In the genomic region with DNA sequence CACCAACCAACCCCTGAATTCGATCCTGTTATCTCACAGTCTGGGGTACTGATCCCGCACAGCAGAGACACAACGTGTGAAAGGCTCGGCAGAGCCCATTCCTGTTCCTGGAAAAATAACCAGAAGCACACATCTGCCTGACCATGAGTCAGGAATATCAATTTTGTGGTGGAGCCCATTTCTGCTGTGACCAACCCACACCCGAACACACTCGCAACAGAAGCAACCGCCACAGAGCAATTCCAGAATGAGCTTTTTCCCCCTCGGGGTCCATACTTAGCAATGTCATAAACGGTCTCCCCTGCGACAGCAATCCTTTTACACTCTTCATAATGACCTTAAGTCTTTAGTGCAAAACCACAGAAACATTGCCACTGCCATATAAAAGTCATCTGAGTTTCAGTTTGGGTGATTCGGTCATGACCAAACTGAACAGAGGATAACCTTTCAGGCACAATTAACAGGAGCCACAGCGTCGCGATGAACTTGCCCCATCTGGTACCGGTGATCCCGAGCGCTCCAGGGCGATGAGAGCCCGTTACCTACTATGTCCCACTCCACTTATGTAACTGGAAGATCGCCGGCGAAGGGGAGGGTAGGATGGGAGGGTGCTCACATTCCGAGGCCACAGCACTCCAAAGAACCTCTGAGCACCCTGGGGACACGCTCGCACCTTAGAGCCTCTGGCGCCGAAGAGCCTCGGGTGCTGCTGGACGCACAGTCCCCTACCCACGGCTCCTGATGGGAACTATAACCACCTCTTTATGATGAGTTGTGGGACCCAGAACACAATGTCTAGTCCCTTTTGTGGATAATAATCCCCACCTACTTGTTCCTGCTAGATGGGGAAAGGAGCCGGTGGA, we compare ENCODE assay signal across 8 cellular contexts. TPM values are rescaled to one million over a fixed set of nuclear protein-coding genes. Genes with fewer than 3 reads are reported as not detected.
DNase-seq lines count a peak whose midpoint lies in the region; ATAC-seq lines count a peak whose summit lies in the region.

No MANE protein-coding gene starts in this region.

- H3K4me2 ChIP-seq in trophoblast cell (ENCODE audit: low read length): peak overlapping the region; percentile 98

- H3K27me3 Mint-ChIP-seq in CD4-positive, CD25-positive, alpha-beta regulatory T cell: peaks cover 9% of the 10 kb centered on the region
- H3K27me3 Mint-ChIP-seq in activated T-helper 1 cell treated with anti-CD3 and anti-CD28 coated beads, Interleukin-12 subunit alpha, Interleukin-12 subunit beta, Interleukin-2, Interleukin-4 antibody, amounts not matched to agents 30 ng/mL and 10 ng/mL and 1 ng/mL, durations not matched to agents 14 hours and 24 hours and 36 hours (ENCODE audit: insufficient read depth): no peaks in the 10 kb centered on the region

- DNase-seq in CD4-positive, CD25-positive, alpha-beta regulatory T cell: peak in 2 of 3 donors; percentile 10 to 50
- no peak for DNase-seq in activated T-helper 1 cell treated with anti-CD3 and anti-CD28 coated beads, Interleukin-12 subunit alpha, Interleukin-12 subunit beta, Interleukin-2, Interleukin-4 antibody, amounts not matched to agents 30 ng/mL and 10 ng/mL and 1 ng/mL, durations not matched to agents 14 hours and 24 hours and 36 hours (ENCODE audit: low spot score)
- DNase-seq in germinal center (ENCODE audit: low spot score) (peak; percentile 1), trophoblast cell (no peak)

- peak overlapping the region; percentile 60 for H4K8ac ChIP-seq in trophoblast cell (ENCODE audit: low read depth, low read length)

- peaks cover 0 to 6% (median 0%) of the 10 kb centered on the region in 7 donors for H3K9me3 Mint-ChIP-seq in CD4-positive, CD25-positive, alpha-beta regulatory T cell
- no peaks in the 10 kb centered on the region for H3K9me3 Mint-ChIP-seq in activated T-helper 1 cell treated with anti-CD3 and anti-CD28 coated beads, Interleukin-12 subunit alpha, Interleukin-12 subunit beta, Interleukin-2, Interleukin-4 antibody, amounts not matched to agents 30 ng/mL and 10 ng/mL and 1 ng/mL, durations not matched to agents 14 hours and 24 hours and 36 hours

- intact Hi-C loops in activated T-helper 1 cell treated with anti-CD3 and anti-CD28 coated beads, Interleukin-12 subunit alpha, Interleukin-12 subunit beta, Interleukin-2, Interleukin-4 antibody, amounts not matched to agents 30 ng/mL and 10 ng/mL and 1 ng/mL, durations not matched to agents 14 hours and 24 hours and 36 hours (cut with micrococcal nuclease): loop anchor here (1.0 to 5.0 kb wide), 4 partner anchors 124 to 931 kb away; partner anchors contain the start of genes FUNDC2, SLC10A3, TAFAZZIN and TMEM187

- H2BK12ac ChIP-seq in trophoblast cell (ENCODE audit: low read length): peak overlapping the region; percentile 31

- H3K4me3 ChIP-seq in CD4-positive, CD25-positive, alpha-beta regulatory T cell (ENCODE audit: low read depth, low read length): peak overlapping the region; percentile 88
- H3K4me3 ChIP-seq in HUES6 (ENCODE audit: low read depth, low read length) (peak overlapping the region; percentile 91), trophoblast cell (ENCODE audit: low read depth, low read length) (peak overlapping the region; percentile 69)

- H3K4me1 ChIP-seq in CD4-positive, CD25-positive, alpha-beta regulatory T cell (ENCODE audit: control insufficient read depth, insufficient read depth, low read length, poor library complexity, severe bottlenecking): peaks cover 36% of the 10 kb centered on the region
- H3K4me1 ChIP-seq in HUES6 (ENCODE audit: control insufficient read depth, insufficient read depth, low read length) (peaks cover 50% of the 10 kb centered on the region), trophoblast cell (ENCODE audit: control insufficient read depth in 1 of 2, insufficient read depth in 2 of 2, low read length in 2 of 2) (peaks cover 0 to 25% of the 10 kb centered on the region in 2 experiments)

- peak overlapping the region; percentile 32 for H3K14ac ChIP-seq in trophoblast cell (ENCODE audit: low read length)

- peaks cover 6% of the 10 kb centered on the region for H3K79me1 ChIP-seq in trophoblast cell (ENCODE audit: low read length)

- H4K12ac ChIP-seq in trophoblast cell (ENCODE audit: low read depth, low read length): no peak overlapping the region

- peaks cover 17 to 52% (median 34%) of the 10 kb centered on the region in 4 donors for H3K4me1 Mint-ChIP-seq in CD4-positive, CD25-positive, alpha-beta regulatory T cell
- H3K4me1 Mint-ChIP-seq in activated T-helper 1 cell treated with anti-CD3 and anti-CD28 coated beads, Interleukin-12 subunit alpha, Interleukin-12 subunit beta, Interleukin-2, Interleukin-4 antibody, amounts not matched to agents 30 ng/mL and 10 ng/mL and 1 ng/mL, durations not matched to agents 14 hours and 24 hours and 36 hours (ENCODE audit: low read depth): peaks cover 62% of the 10 kb centered on the region

- H3K36me3 ChIP-seq in CD4-positive, CD25-positive, alpha-beta regulatory T cell (ENCODE audit: control insufficient read depth, insufficient read depth, low read length): peaks cover under 1% of the 10 kb centered on the region
- H3K36me3 ChIP-seq in HUES6 (ENCODE audit: control insufficient read depth, insufficient read depth, low read length) (no peaks in the 10 kb centered on the region), trophoblast cell (ENCODE audit: control insufficient read depth in 1 of 2, insufficient read depth in 2 of 2, low read length in 2 of 2) (no peaks in the 10 kb centered on the region)

- peak overlapping the region; percentile 83 for H2AK5ac ChIP-seq in trophoblast cell (ENCODE audit: low read length)

- ATAC-seq in CD4-positive, CD25-positive, alpha-beta regulatory T cell (ENCODE audit: low read depth in 2 of 2): no peak
- ATAC-seq in GM18909 (IDR thresholded peaks at IDR 0.05; ENCODE audit: poor library complexity, unreplicated experiment) (no peak), GM19455 (IDR thresholded peaks at IDR 0.05; ENCODE audit: unreplicated experiment) (no peak), GM18868 (IDR thresholded peaks at IDR 0.05; ENCODE audit: unreplicated experiment) (no peak)

- peak overlapping the region; percentile 84 for H3K27ac ChIP-seq in CD4-positive, CD25-positive, alpha-beta regulatory T cell (ENCODE audit: insufficient read depth, low read length, poor library complexity, severe bottlenecking)
- no peak overlapping the region for H3K27ac ChIP-seq in HUES6 (ENCODE audit: low read depth, low read length)
- peak overlapping the region; percentile 47 for H3K27ac ChIP-seq in trophoblast cell (ENCODE audit: low read depth, low read length)

- H3K4me3 Mint-ChIP-seq in CD4-positive, CD25-positive, alpha-beta regulatory T cell: peak overlapping the region; percentile 93 to 98 (median 95)
- peak overlapping the region; percentile 97 for H3K4me3 Mint-ChIP-seq in activated T-helper 1 cell treated with anti-CD3 and anti-CD28 coated beads, Interleukin-12 subunit alpha, Interleukin-12 subunit beta, Interleukin-2, Interleukin-4 antibody, amounts not matched to agents 30 ng/mL and 10 ng/mL and 1 ng/mL, durations not matched to agents 14 hours and 24 hours and 36 hours

- H3K79me2 ChIP-seq in trophoblast cell (ENCODE audit: control insufficient read depth, insufficient read depth, low read length, poor library complexity): peaks cover 6% of the 10 kb centered on the region

- no peak overlapping the region for H3K23ac ChIP-seq in trophoblast cell (ENCODE audit: low read length)

- no peak overlapping the region for H2BK5ac ChIP-seq in trophoblast cell (ENCODE audit: low read depth, low read length, poor library complexity)

- no peaks in the 10 kb centered on the region for H3K9me3 ChIP-seq in CD4-positive, CD25-positive, alpha-beta regulatory T cell (ENCODE audit: control insufficient read depth in 2 of 2, low read length in 2 of 2)
- H3K9me3 ChIP-seq in HUES6 (ENCODE audit: control insufficient read depth, insufficient read depth, low read depth, low read length) (peaks cover 14% of the 10 kb centered on the region; the same call in 1 of the 2 replicates), trophoblast cell (ENCODE audit: insufficient read depth, low read depth, low read length) (no peaks in the 10 kb centered on the region)

- peak overlapping the region; percentile 65 for H4K91ac ChIP-seq in trophoblast cell (ENCODE audit: low read depth, low read length)

- no peak overlapping the region for H2AFZ ChIP-seq in trophoblast cell (ENCODE audit: insufficient read depth, low read length, poor library complexity)

- no peaks in the 10 kb centered on the region for H3K27me3 ChIP-seq in CD4-positive, CD25-positive, alpha-beta regulatory T cell (ENCODE audit: control insufficient read depth, insufficient read depth, low read length)
- H3K27me3 ChIP-seq in HUES6 (ENCODE audit: control insufficient read depth, insufficient read depth, low read length): no peaks in the 10 kb centered on the region
- H3K27me3 ChIP-seq in trophoblast cell (ENCODE audit: insufficient read depth, low read length): no peaks in the 10 kb centered on the region

- no peaks in the 10 kb centered on the region for H3K36me3 Mint-ChIP-seq in CD4-positive, CD25-positive, alpha-beta regulatory T cell
- peaks cover 10% of the 10 kb centered on the region for H3K36me3 Mint-ChIP-seq in activated T-helper 1 cell treated with anti-CD3 and anti-CD28 coated beads, Interleukin-12 subunit alpha, Interleukin-12 subunit beta, Interleukin-2, Interleukin-4 antibody, amounts not matched to agents 30 ng/mL and 10 ng/mL and 1 ng/mL, durations not matched to agents 14 hours and 24 hours and 36 hours (ENCODE audit: low read depth)

- peak overlapping the region; percentile 86 to 98 (median 88) for H3K27ac Mint-ChIP-seq in CD4-positive, CD25-positive, alpha-beta regulatory T cell
- H3K27ac Mint-ChIP-seq in activated T-helper 1 cell treated with anti-CD3 and anti-CD28 coated beads, Interleukin-12 subunit alpha, Interleukin-12 subunit beta, Interleukin-2, Interleukin-4 antibody, amounts not matched to agents 30 ng/mL and 10 ng/mL and 1 ng/mL, durations not matched to agents 14 hours and 24 hours and 36 hours: peak overlapping the region; percentile 99

- WGBS in trophoblast cell (ENCODE audit: extremely low coverage, insufficient coverage, insufficient read length): no CpG with 5 or more reads among the region's 31 CpGs

- H3K4ac ChIP-seq in trophoblast cell (ENCODE audit: low read depth, low read length): peak overlapping the region; percentile 97

- peak overlapping the region; percentile 45 for H3K18ac ChIP-seq in trophoblast cell (ENCODE audit: low read length)

- H3K9ac ChIP-seq in HUES6 (ENCODE audit: low read length) (peak overlapping the region; percentile 64), trophoblast cell (ENCODE audit: low read length) (peak overlapping the region; percentile 12)

- peak overlapping the region; percentile 51 for H2BK120ac ChIP-seq in trophoblast cell (ENCODE audit: insufficient read depth, low read length, poor library complexity)

RNA-seq across cellular contexts. Expression of gene MECP2, which starts 1.1 kb away (rescaled TPM):
- total RNA-seq in CD4-positive, CD25-positive, alpha-beta regulatory T cell: 180 TPM
- 10 to 100 TPM; 13.3 to 20.5 (median 15.2) TPM for polyA plus RNA-seq in CD4-positive, CD25-positive, alpha-beta regulatory T cell
- total RNA-seq in activated T-helper 1 cell treated with anti-CD3 and anti-CD28 coated beads, Interleukin-12 subunit alpha, Interleukin-12 subunit beta, Interleukin-2, Interleukin-4 antibody, amounts not matched to agents 30 ng/mL and 10 ng/mL and 1 ng/mL, durations not matched to agents 14 hours and 24 hours and 36 hours: 53.4 and 59.4 TPM in 2 replicates
- 13.4 and 13.5 TPM in 2 replicates for polyA plus RNA-seq in trophoblast cell (2013)

RNA-seq across cellular contexts. Expression of gene OPN1LW, which starts 47.7 kb away (rescaled TPM):
- not detected for total RNA-seq in CD4-positive, CD25-positive, alpha-beta regulatory T cell
- not detected for polyA plus RNA-seq in CD4-positive, CD25-positive, alpha-beta regulatory T cell
- not detected in 2 replicates for total RNA-seq in activated T-helper 1 cell treated with anti-CD3 and anti-CD28 coated beads, Interleukin-12 subunit alpha, Interleukin-12 subunit beta, Interleukin-2, Interleukin-4 antibody, amounts not matched to agents 30 ng/mL and 10 ng/mL and 1 ng/mL, durations not matched to agents 14 hours and 24 hours and 36 hours
- not detected in 2 replicates for polyA plus RNA-seq in trophoblast cell (2013)

Comparison
In these comparisons a context has a peak if more than half of its experiments do, and no peak if none do; other contexts are left out.
1. DNase-seq: peak in CD4-positive, CD25-positive, alpha-beta regulatory T cell (2 of 3) and germinal center (single experiment); none in activated T-helper 1 cell treated with anti-CD3 and anti-CD28 coated beads, Interleukin-12 subunit alpha, Interleukin-12 subunit beta, Interleukin-2, Interleukin-4 antibody, amounts not matched to agents 30 ng/mL and 10 ng/mL and 1 ng/mL, durations not matched to agents 14 hours and 24 hours and 36 hours (single experiment) and trophoblast cell (0 of 2).
2. Peak in every context shown above with its lines, with median percentiles within 50 percentile points of each other: H3K4me3 ChIP-seq.